ENCODE assay signal across 25 cellular contexts in the genomic region with DNA sequence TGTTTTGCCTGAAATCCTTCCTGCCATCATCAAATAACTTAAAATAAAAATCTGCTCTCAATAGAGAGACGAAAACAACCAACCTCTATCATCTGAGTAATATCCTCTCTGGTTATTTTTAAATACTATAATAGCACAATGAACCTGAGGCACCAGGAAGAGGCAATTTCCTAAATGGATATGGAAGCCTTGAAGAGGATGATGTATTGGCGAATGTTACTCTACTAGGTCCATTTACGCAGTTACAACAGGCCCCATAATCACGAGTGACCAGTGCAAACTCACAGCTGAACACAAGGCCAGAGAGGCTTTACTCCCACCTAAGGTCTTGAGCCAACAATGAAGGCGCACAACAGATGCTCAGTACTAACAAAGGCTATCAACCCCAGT.
DNase-seq lines count a peak whose midpoint lies in the region; ATAC-seq, FAIRE-seq and TF ChIP-seq lines count a peak whose summit lies in the region.
"Had no signal": no experiment of that assay in that cellular context is flagged by ENCODE, and none has a peak within 500 bp of the region (broad histone marks: within the 10 kb centered on the region; RNA-seq: fewer than 3 reads in every experiment).

No MANE protein-coding gene starts in this region.

- in situ Hi-C loops in IMR-90 (cut with MboI; ENCODE audit: low sequenced_read_pairs), result no loop called here

- H3K4ac ChIP-seq in IMR-90 (ENCODE audit: low read depth, low read length), result peak overlapping the region; percentile 88

- POLR2A ChIA-PET in IMR-90 (lab: Charles Lee; ENCODE audit: unreplicated experiment) (no interaction called here), endothelial cell of umbilical vein (lab: Charles Lee) (no interaction called here)

- H2AFZ ChIP-seq in IMR-90 (replicated peaks; ENCODE audit: low read length, poor library complexity), result peak overlapping the region; percentile 71
- no peak overlapping the region for H2AFZ ChIP-seq in endothelial cell of umbilical vein (ENCODE audit: low read depth, low read length)
- H2AFZ ChIP-seq in osteoblast (ENCODE audit: low read length), result peak overlapping the region; percentile 41

- H4K5ac ChIP-seq in IMR-90 (ENCODE audit: low read depth, low read length), result peak overlapping the region; percentile 77; the same call in 1 of the 2 replicates

- peaks cover 0 to 10% (median 5%) of the 10 kb centered on the region in 11 experiments; a peak in 8 of 22 replicates for H3K9me3 ChIP-seq in BLaER1 treated with 17β-estradiol and CSF1 and Interleukin-3, amounts not matched to agents 10 nM and 100 nM (replicated peaks in 1 of 11)
- no peaks in the 10 kb centered on the region for H3K9me3 ChIP-seq in IMR-90 (ENCODE audit: control insufficient read depth, insufficient read depth, low read length)
- no peaks in the 10 kb centered on the region for H3K9me3 ChIP-seq in endothelial cell of umbilical vein (replicated peaks; ENCODE audit: control insufficient read depth, insufficient read depth, low read length)
- no peaks in the 10 kb centered on the region for H3K9me3 ChIP-seq in osteoblast (ENCODE audit: low read depth, low read length)
- H3K9me3 ChIP-seq: A549, Caco-2, MG63 had no signal

- peaks cover 3% of the 10 kb centered on the region for H3K9me1 ChIP-seq in IMR-90 (ENCODE audit: insufficient read depth, low read length)
- no peaks in the 10 kb centered on the region for H3K9me1 ChIP-seq in endothelial cell of umbilical vein (replicated peaks; ENCODE audit: control insufficient read depth, extremely low read depth, insufficient read depth, low read length)

- no peaks in the 10 kb centered on the region for H3K36me3 ChIP-seq in BLaER1 treated with 17β-estradiol and CSF1 and Interleukin-3, amounts not matched to agents 10 nM and 100 nM
- H3K36me3 ChIP-seq in IMR-90 (ENCODE audit: control insufficient read depth, insufficient read depth, low read length) (no peaks in the 10 kb centered on the region), endothelial cell of umbilical vein (ENCODE audit: control insufficient read depth in 2 of 2, extremely low read depth in 1 of 2, insufficient read depth in 2 of 2, low read length in 2 of 2) (no peaks in the 10 kb centered on the region), osteoblast (ENCODE audit: insufficient read depth, low read length) (no peaks in the 10 kb centered on the region)
- H3K36me3 ChIP-seq: MG63 had no signal

- BruUV-seq in IMR-90 (replicated peaks; lab: Mats Ljungman, UMichigan) (no TSS peak), endothelial cell of umbilical vein (replicated peaks; lab: Mats Ljungman, UMichigan) (TSS peak; percentile 86)

- H3K79me2 ChIP-seq in endothelial cell of umbilical vein (ENCODE audit: control insufficient read depth, insufficient read depth, low read length) (no peaks in the 10 kb centered on the region), osteoblast (ENCODE audit: insufficient read depth, low read length) (no peaks in the 10 kb centered on the region)

- peak overlapping the region; percentile 85 for H3K14ac ChIP-seq in IMR-90 (replicated peaks; ENCODE audit: low read depth, low read length)

- no peaks in the 10 kb centered on the region for H4K20me1 ChIP-seq in BLaER1 treated with 17β-estradiol and CSF1 and Interleukin-3, amounts not matched to agents 10 nM and 100 nM
- no peaks in the 10 kb centered on the region for H4K20me1 ChIP-seq in IMR-90 (ENCODE audit: insufficient read depth, low read length)
- H4K20me1 ChIP-seq in endothelial cell of umbilical vein (replicated peaks; ENCODE audit: control insufficient read depth, extremely low read depth, insufficient read depth, low read length), result no peaks in the 10 kb centered on the region
- no peaks in the 10 kb centered on the region for H4K20me1 ChIP-seq in osteoblast (ENCODE audit: insufficient read depth, low read length)

- H3K23ac ChIP-seq in IMR-90 (ENCODE audit: low read depth, low read length), result 0 out of 2 replicates have a peak overlapping the region, but pooled peaks have one; percentile 37

- 0 out of 22 replicates have a peak overlapping the region, but pooled peaks of 1 of the 11 experiments have one; percentile 1 for H3K27ac ChIP-seq in BLaER1 treated with 17β-estradiol and CSF1 and Interleukin-3, amounts not matched to agents 10 nM and 100 nM
- H3K27ac ChIP-seq in IMR-90 (ENCODE audit: insufficient read depth, low read length), result no peak overlapping the region
- peak overlapping the region; percentile 57 for H3K27ac ChIP-seq in endothelial cell of umbilical vein (ENCODE audit: insufficient read depth, low read depth, low read length)
- no peak overlapping the region for H3K27ac ChIP-seq in osteoblast (ENCODE audit: low read depth, low read length)
- H3K27ac ChIP-seq: A549, C4-2B had no signal

- H3K9ac ChIP-seq in BLaER1 treated with 17β-estradiol and CSF1 and Interleukin-3, amounts not matched to agents 10 nM and 100 nM, result no peak overlapping the region
- H3K9ac ChIP-seq in IMR-90 (ENCODE audit: low read depth, low read length) (no peak overlapping the region), endothelial cell of umbilical vein (replicated peaks; ENCODE audit: extremely low read depth, insufficient read depth, low read length) (no peak overlapping the region)

- peak overlapping the region in 1 of 2 experiments; percentile 68; a peak in 2 of 4 replicates for H4K8ac ChIP-seq in IMR-90 (ENCODE audit: low read depth in 2 of 2, low read length in 2 of 2)

- FAIRE-seq in endothelial cell of umbilical vein (lab: Jason Lieb, UNC), result peak; percentile 18
- FAIRE-seq: A549, GM12878, HTR-8/SVneo had no signal

- peak overlapping the region; percentile 7 for H2BK5ac ChIP-seq in IMR-90 (ENCODE audit: low read depth, low read length, poor library complexity, severe bottlenecking)

- TF ChIP-seq CTCF in IMR-90 (conservative IDR thresholded peaks at IDR 0.05; ENCODE audit: low read depth, low read length) (no peak), endothelial cell of umbilical vein (IDR thresholded peaks at IDR 0.05; ENCODE audit: extremely low read depth in 1 of 2, insufficient read depth in 1 of 2, low read depth in 1 of 2, low read length in 2 of 2) (no peak), osteoblast (IDR thresholded peaks at IDR 0.05; ENCODE audit: extremely low read depth, low read depth, low read length) (no peak)

- peak overlapping the region; percentile 25 to 86 (median 78) for H3K4me2 ChIP-seq in BLaER1 treated with 17β-estradiol and CSF1 and Interleukin-3, amounts not matched to agents 10 nM and 100 nM
- H3K4me2 ChIP-seq in IMR-90 (ENCODE audit: low read depth, low read length) (no peak overlapping the region), endothelial cell of umbilical vein (ENCODE audit: insufficient read depth, low read length) (peak overlapping the region; percentile 67), osteoblast (ENCODE audit: insufficient read depth, low read length) (peak overlapping the region; percentile 4)
- H3K4me2 ChIP-seq: A549 had no signal

- peak overlapping the region; percentile 81 for H2BK20ac ChIP-seq in IMR-90 (ENCODE audit: low read depth, low read length)

- CTCF ChIA-PET in IMR-90 (lab: Yijun Ruan, JAX), result interaction anchor here (0.6 kb wide), 1 partner anchor 14 kb away, joined by 5 read pairs; no protein-coding TSS in a partner anchor
- CTCF ChIA-PET in endothelial cell of umbilical vein (lab: Charles Lee), result no interaction called here

- no peaks in the 10 kb centered on the region; a peak in 1 of 22 replicates for H3K27me3 ChIP-seq in BLaER1 treated with 17β-estradiol and CSF1 and Interleukin-3, amounts not matched to agents 10 nM and 100 nM
- H3K27me3 ChIP-seq in IMR-90 (ENCODE audit: control insufficient read depth, insufficient read depth, low read length) (no peaks in the 10 kb centered on the region), endothelial cell of umbilical vein (ENCODE audit: control insufficient read depth in 2 of 2, insufficient read depth in 2 of 2, low read length in 2 of 2) (no peaks in the 10 kb centered on the region), osteoblast (ENCODE audit: insufficient read depth, low read length) (no peaks in the 10 kb centered on the region)
- H3K27me3 ChIP-seq: MG63 had no signal

- no peak overlapping the region; a peak in 1 of 20 replicates for H3K4me3 ChIP-seq in BLaER1 treated with 17β-estradiol and CSF1 and Interleukin-3, amounts not matched to agents 10 nM and 100 nM
- H3K4me3 ChIP-seq in IMR-90 (ENCODE audit: insufficient read depth, low read depth, low read length) (no peak overlapping the region), endothelial cell of umbilical vein (replicated peaks in 1 of 3; ENCODE audit: insufficient read depth in 1 of 3, low read depth in 1 of 3, low read length in 3 of 3) (no peak overlapping the region), osteoblast (ENCODE audit: insufficient read depth, low read length) (no peak overlapping the region)
- H3K4me3 ChIP-seq: A549, GM12878, MG63 had no signal

- H4K91ac ChIP-seq in IMR-90 (ENCODE audit: insufficient read depth, low read depth, low read length), result peak overlapping the region; percentile 44

- peak overlapping the region; percentile 61; the same call in 1 of the 2 replicates for H2AK5ac ChIP-seq in IMR-90 (ENCODE audit: low read depth, low read length)

- no peak for TF ChIP-seq POLR2A in IMR-90 (IDR thresholded peaks at IDR 0.05; ENCODE audit: low read depth, low read length)
- no peak for TF ChIP-seq POLR2A in endothelial cell of umbilical vein (IDR thresholded peaks at IDR 0.05; ENCODE audit: low read depth, low read length)

- no peak overlapping the region for H2AK9ac ChIP-seq in IMR-90 (replicated peaks; ENCODE audit: low read depth, low read length, poor library complexity)

- intact Hi-C loops in IMR-90 (cut with micrococcal nuclease), result no loop called here
- intact Hi-C loops in endothelial cell of umbilical vein (cut with micrococcal nuclease), result no loop called here

- dilution Hi-C loops in IMR-90 (cut with HindIII; ENCODE audit: low sequenced_read_pairs, unreplicated experiment) (no loop called here), endothelial cell of umbilical vein (cut with MboI; ENCODE audit: extremely low pct_ligation_motif_present, low sequenced_read_pairs) (no loop called here)

- H3K56ac ChIP-seq in IMR-90 (ENCODE audit: extremely low read depth, insufficient read depth, low read length), result no peak overlapping the region

- H3K79me1 ChIP-seq in IMR-90 (ENCODE audit: low read depth in 1 of 2, low read length in 2 of 2), result no peaks in the 10 kb centered on the region

- H3K4me1 ChIP-seq in BLaER1 treated with 17β-estradiol and CSF1 and Interleukin-3, amounts not matched to agents 10 nM and 100 nM, result peaks cover 11 to 29% (median 24%) of the 10 kb centered on the region in 10 experiments; a peak in 19 of 20 replicates
- H3K4me1 ChIP-seq in IMR-90 (ENCODE audit: control insufficient read depth, insufficient read depth, low read length), result peaks cover 4% of the 10 kb centered on the region
- H3K4me1 ChIP-seq in endothelial cell of umbilical vein (ENCODE audit: control insufficient read depth, extremely low read depth, insufficient read depth, low read length), result peaks cover 10% of the 10 kb centered on the region
- peaks cover 13% of the 10 kb centered on the region for H3K4me1 ChIP-seq in osteoblast (ENCODE audit: insufficient read depth, low read length)
- H3K4me1 ChIP-seq: A549, Caco-2 had no signal

- no CpG with 5 or more reads among the region's 5 CpGs for WGBS in IMR-90 (ENCODE audit: extremely low coverage in 2 of 2, insufficient read length in 1 of 2), 2 experiments

- H2BK15ac ChIP-seq in IMR-90 (ENCODE audit: low read depth, low read length), result peak overlapping the region; percentile 67; the same call in 1 of the 3 replicates

- DNase-seq in IMR-90, result no peak
- peak; percentile 64 for DNase-seq in endothelial cell of umbilical vein (ENCODE audit: low read depth, low spot score)
- no peak for DNase-seq in osteoblast (ENCODE audit: insufficient read length, low spot score, missing footprints)
- DNase-seq in activated CD8-positive, alpha-beta memory T cell treated with anti-CD3 and anti-CD28 coated beads, Interleukin-2, amount 50 U/mL, for 4 hours, result no peak
- no peak for DNase-seq in cerebellum (ENCODE audit: low spot score)
- DNase-seq: AML-193; Caco-2; CD8-positive, alpha-beta T cell; GDM1; H7; KG1; MG63; NCI-H1105 treated with DMSO at 0.1 percent for 48 hours; NCI-H146; NCI-H1930; NCI-H2107; NCI-H524 treated with DMSO at 0.1 percent for 48 hours; NCI-H774; PC-3 had no signal

- peak overlapping the region; percentile 89 for H2BK120ac ChIP-seq in IMR-90 (ENCODE audit: low read depth, low read length)

- peak overlapping the region; percentile 93; the same call in 1 of the 2 replicates for H3K18ac ChIP-seq in IMR-90 (ENCODE audit: low read depth, low read length)

- no peak for TF ChIP-seq RAD21 in IMR-90 (IDR thresholded peaks at IDR 0.05; ENCODE audit: low read length)

- ATAC-seq in IMR-90 (ENCODE audit: low read depth), result no peak
- no peak for ATAC-seq in GM18511 (IDR thresholded peaks at IDR 0.05; ENCODE audit: unreplicated experiment)
- ATAC-seq: A549; CD8-positive, alpha-beta T cell; GM12878; PC-3 had no signal
